14 cellular contexts compared by ENCODE assay signal in genomic region chr4:153763404-153763803, GRCh38. TPM values are rescaled to one million over a fixed set of nuclear protein-coding genes. Genes with fewer than 3 reads are reported as not detected.
A peak's percentile ranks its signal among the peaks of the same experiment; 100 is the strongest.
DNase-seq lines count a peak whose midpoint lies in the region; FAIRE-seq and TF ChIP-seq lines count a peak whose summit lies in the region.
"Had no signal": no experiment of that assay in that cellular context is flagged by ENCODE, and none has a peak within 500 bp of the region (broad histone marks: within the 10 kb centered on the region; RNA-seq: fewer than 3 reads in every experiment).

No MANE protein-coding gene starts in this region.

- H4K5ac ChIP-seq in H1 (ENCODE audit: insufficient read length, low read depth, low read length): no peak overlapping the region

- H2BK12ac ChIP-seq in H1 (ENCODE audit: low read depth, low read length): no peak overlapping the region

- H3K4me1 ChIP-seq in H1 (replicated peaks in 1 of 4; ENCODE audit: control insufficient read depth in 3 of 4, insufficient read depth in 4 of 4, low read length in 3 of 4) (peaks cover 1 to 14% (median 12%) of the 10 kb centered on the region in 4 experiments; a peak in 6 of 7 replicates), smooth muscle cell (ENCODE audit: low read depth) (peaks cover 27% of the 10 kb centered on the region), Peyer's patch (peaks cover 0 to 10% (median 2%) of the 10 kb centered on the region in 4 donors)

- H3K23me2 ChIP-seq in H1 (ENCODE audit: low read depth, low read length): peaks cover 11% of the 10 kb centered on the region

- no peaks in the 10 kb centered on the region for H3K36me3 Mint-ChIP-seq in activated naive CD4-positive, alpha-beta T cell treated with anti-CD3 and anti-CD28 coated beads, Interleukin-2, amount 10 ng/mL, durations not matched to agents 7 days and 5 days

- no peak overlapping the region for H4K8ac ChIP-seq in H1 (ENCODE audit: extremely low read depth, insufficient read depth, low read length)

- peaks cover 0 to 4% (median 0%) of the 10 kb centered on the region in 4 experiments; a peak in 4 of 7 replicates for H3K27me3 ChIP-seq in H1 (replicated peaks in 1 of 4; ENCODE audit: control insufficient read depth in 3 of 4, extremely low read depth in 1 of 4, insufficient read depth in 3 of 4, low read length in 3 of 4)
- H3K27me3 ChIP-seq in smooth muscle cell (ENCODE audit: low read depth): peaks cover 36% of the 10 kb centered on the region
- H3K27me3 ChIP-seq in Peyer's patch: peaks cover 0 to 7% of the 10 kb centered on the region in 2 donors

- H2BK5ac ChIP-seq in H1 (ENCODE audit: low read depth, low read length): no peak overlapping the region

- TF ChIP-seq RAD21 in H1 (IDR thresholded peaks at IDR 0.05 in 1 of 2, conservative IDR thresholded peaks at IDR 0.05 in 1 of 2; ENCODE audit: low read depth in 2 of 2, low read length in 2 of 2): peak; percentile 73 to 76

- H3K9ac ChIP-seq in H1 (replicated peaks in 1 of 4; ENCODE audit: extremely low read depth in 1 of 4, low read depth in 3 of 4, low read length in 3 of 4) (no peak overlapping the region), smooth muscle cell (ENCODE audit: low read depth) (no peak overlapping the region)
- H3K9ac ChIP-seq: BLaER1 treated with 17β-estradiol and CSF1 and Interleukin-3, amounts not matched to agents 10 nM and 100 nM had no signal

- no peak overlapping the region for H4K91ac ChIP-seq in H1 (replicated peaks; ENCODE audit: insufficient read length, low read length)

- TF ChIP-seq CTCF in H1 (IDR thresholded peaks at IDR 0.05; ENCODE audit: control extremely low read depth in 1 of 3, insufficient read depth in 1 of 3, low read depth in 1 of 3, low read length in 3 of 3) (peak; percentile 18 to 75 (median 70)), smooth muscle cell (IDR thresholded peaks at IDR 0.05; ENCODE audit: borderline replicate concordance, insufficient read depth, poor library complexity, severe bottlenecking) (peak; percentile 6), Peyer's patch (IDR thresholded peaks at IDR 0.05) (no peak)

- no peak for TF ChIP-seq POLR2A in H1 (IDR thresholded peaks at IDR 0.05; ENCODE audit: control extremely low read depth in 1 of 2, low read depth in 2 of 2, low read length in 2 of 2)
- TF ChIP-seq POLR2A in Peyer's patch (IDR thresholded peaks at IDR 0.05): no peak

- no peak overlapping the region for H3K4me3 Mint-ChIP-seq in activated naive CD4-positive, alpha-beta T cell treated with anti-CD3 and anti-CD28 coated beads, Interleukin-2, amount 10 ng/mL, durations not matched to agents 7 days and 5 days
- H3K4me3 Mint-ChIP-seq: dendritic cell treated with granulocyte-macrophage colony-stimulating factor and Interleukin-4, amounts not matched to agents 40 ng/mL and 50 ng/mL, for 4 days; stimulated activated naive CD8-positive, alpha-beta T cell treated with anti-CD3 and anti-CD28 coated beads, Interleukin-15, Interleukin-2, amounts not matched to agents 100 ng/mL and 50 ng/mL, for 24 hours had no signal

- H3F3A ChIP-seq in smooth muscle cell (ENCODE audit: low read depth): no peaks in the 10 kb centered on the region

- H2AK5ac ChIP-seq in H1 (ENCODE audit: low read depth, low read length): no peak overlapping the region

- H3K14ac ChIP-seq in H1 (ENCODE audit: insufficient read length): no peak overlapping the region

- no peak overlapping the region for H3K18ac ChIP-seq in H1 (ENCODE audit: extremely low read depth, low read length)

- peak; percentile 82 for FAIRE-seq in H1 (lab: Jason Lieb, UNC)
- FAIRE-seq in HTR-8/SVneo (lab: Jason Lieb, UNC): no peak

- H3K27me3 Mint-ChIP-seq in activated naive CD4-positive, alpha-beta T cell treated with anti-CD3 and anti-CD28 coated beads, Interleukin-2, amount 10 ng/mL, durations not matched to agents 7 days and 5 days: peaks cover 35% of the 10 kb centered on the region

- no peak overlapping the region for H3K27ac Mint-ChIP-seq in activated naive CD4-positive, alpha-beta T cell treated with anti-CD3 and anti-CD28 coated beads, Interleukin-2, amount 10 ng/mL, durations not matched to agents 7 days and 5 days
- H3K27ac Mint-ChIP-seq: dendritic cell treated with granulocyte-macrophage colony-stimulating factor and Interleukin-4, amounts not matched to agents 40 ng/mL and 50 ng/mL, for 4 days; naive B cell; stimulated activated naive CD8-positive, alpha-beta T cell treated with anti-CD3 and anti-CD28 coated beads, Interleukin-15, Interleukin-2, amounts not matched to agents 100 ng/mL and 50 ng/mL, for 24 hours had no signal

- H3K79me2 ChIP-seq in H1 (ENCODE audit: control insufficient read depth in 1 of 2, insufficient read depth in 2 of 2, low read length in 2 of 2) (no peaks in the 10 kb centered on the region), smooth muscle cell (ENCODE audit: low read depth) (no peaks in the 10 kb centered on the region)

- H3K23ac ChIP-seq in H1 (ENCODE audit: insufficient read length): no peak overlapping the region

- H3K9me3 Mint-ChIP-seq in activated naive CD4-positive, alpha-beta T cell treated with anti-CD3 and anti-CD28 coated beads, Interleukin-2, amount 10 ng/mL, durations not matched to agents 7 days and 5 days: no peaks in the 10 kb centered on the region
- H3K9me3 Mint-ChIP-seq: dendritic cell treated with granulocyte-macrophage colony-stimulating factor and Interleukin-4, amounts not matched to agents 40 ng/mL and 50 ng/mL, for 4 days had no signal

- H3K27ac ChIP-seq in H1 (ENCODE audit: low read depth, low read length): no peak overlapping the region
- no peak overlapping the region for H3K27ac ChIP-seq in smooth muscle cell (ENCODE audit: low read depth)
- no peak overlapping the region for H3K27ac ChIP-seq in Peyer's patch
- H3K27ac ChIP-seq: BLaER1 treated with 17β-estradiol and CSF1 and Interleukin-3, amounts not matched to agents 10 nM and 100 nM had no signal

- H4K20me1 ChIP-seq in H1 (replicated peaks in 1 of 2; ENCODE audit: control insufficient read depth in 1 of 2, insufficient read depth in 2 of 2, low read length in 2 of 2): peaks cover 0 to 1% of the 10 kb centered on the region in 2 experiments
- H4K20me1 ChIP-seq in smooth muscle cell (ENCODE audit: low read depth): no peaks in the 10 kb centered on the region
- H4K20me1 ChIP-seq: BLaER1 treated with 17β-estradiol and CSF1 and Interleukin-3, amounts not matched to agents 10 nM and 100 nM had no signal

- POLR2A ChIA-PET in H1 (lab: Charles Lee; ENCODE audit: partially characterized antibody): interaction anchor here (1.9 to 2.1 kb wide), 2 partner anchors 20 to 27 kb away, joined by 10 to 13 read pairs; no protein-coding TSS in a partner anchor

- H2BK120ac ChIP-seq in H1 (replicated peaks; ENCODE audit: low read depth, low read length): no peak overlapping the region

- H3K36me3 ChIP-seq in H1 (ENCODE audit: control insufficient read depth in 2 of 4, insufficient read depth in 4 of 4, low read length in 3 of 4): no peaks in the 10 kb centered on the region
- H3K36me3 ChIP-seq in smooth muscle cell (ENCODE audit: low read depth): no peaks in the 10 kb centered on the region
- no peaks in the 10 kb centered on the region for H3K36me3 ChIP-seq in Peyer's patch
- H3K36me3 ChIP-seq: BLaER1 treated with 17β-estradiol and CSF1 and Interleukin-3, amounts not matched to agents 10 nM and 100 nM had no signal

- CTCF ChIA-PET in activated naive CD4-positive, alpha-beta T cell treated with anti-CD3 and anti-CD28 coated beads, Interleukin-2, amount 10 ng/mL, durations not matched to agents 7 days and 5 days (lab: Charles Lee): interaction anchor here (0.8 to 2.4 kb wide), 3 partner anchors 13 to 119 kb away, joined by 3 to 11 read pairs (median 4); no protein-coding TSS in a partner anchor
- CTCF ChIA-PET in H1 (lab: Charles Lee; ENCODE audit: partially characterized antibody): interaction anchor here (0.8 to 3.8 kb wide), 16 partner anchors 11 to 685 kb away, joined by 3 to 17 read pairs (median 5); partner anchors contain the start of gene TLR2

- TF ChIP-seq EP300 in H1 (IDR thresholded peaks at IDR 0.05; ENCODE audit: borderline replicate concordance in 1 of 2, low read depth in 2 of 2, low read length in 2 of 2): no peak

- H2AFZ ChIP-seq in H1 (ENCODE audit: low read length) (no peak overlapping the region), smooth muscle cell (ENCODE audit: low read depth) (no peak overlapping the region)

- 78% methylated on average over 1 of the region's 1 CpG; no CpG with 5 or more reads in 1 of the 2 experiments for WGBS in H1 (ENCODE audit: extremely low coverage in 1 of 2, insufficient coverage in 1 of 2, insufficient read length in 1 of 2, insufficient replicate concordance in 2 of 2, low coverage in 1 of 2, low lambda C conversion rate in 2 of 2, missing lambda C conversion rate in 1 of 2), 2 experiments
- 100% methylated on average over 1 of the region's 1 CpG for WGBS in smooth muscle cell (ENCODE audit: low lambda C conversion rate)

- no peaks in the 10 kb centered on the region for H3K9me3 ChIP-seq in H1 (ENCODE audit: insufficient read depth in 2 of 2, low read depth in 1 of 2, low read length in 1 of 2)
- H3K9me3 ChIP-seq in smooth muscle cell (replicated peaks; ENCODE audit: low read depth): no peaks in the 10 kb centered on the region
- H3K9me3 ChIP-seq in Peyer's patch: no peaks in the 10 kb centered on the region

- H3K4me1 Mint-ChIP-seq in activated naive CD4-positive, alpha-beta T cell treated with anti-CD3 and anti-CD28 coated beads, Interleukin-2, amount 10 ng/mL, durations not matched to agents 7 days and 5 days: peaks cover 4% of the 10 kb centered on the region

- no peaks in the 10 kb centered on the region; the same call in 1 of the 2 replicates for H3K79me1 ChIP-seq in H1 (ENCODE audit: low read depth, low read length)

- no peak overlapping the region for H3K4me3 ChIP-seq in H1 (ENCODE audit: extremely low read depth in 1 of 4, insufficient read depth in 2 of 4, low read depth in 3 of 4, low read length in 4 of 4)
- no peak overlapping the region for H3K4me3 ChIP-seq in smooth muscle cell
- H3K4me3 ChIP-seq in Peyer's patch: no peak overlapping the region
- H3K4me3 ChIP-seq: BLaER1 treated with 17β-estradiol and CSF1 and Interleukin-3, amounts not matched to agents 10 nM and 100 nM had no signal

- H2BK20ac ChIP-seq in H1 (ENCODE audit: low read length): no peak overlapping the region

- no peak overlapping the region for H2BK15ac ChIP-seq in H1 (ENCODE audit: low read length)

- DNase-seq in activated naive CD4-positive, alpha-beta T cell treated with anti-CD3 and anti-CD28 coated beads, Interleukin-2, amount 10 ng/mL, durations not matched to agents 7 days and 5 days: peak; percentile 32
- DNase-seq in activated naive CD4-positive, alpha-beta T cell treated with anti-CD3 and anti-CD28 coated beads, Interleukin-2, amount 50 U/mL, for 16 hours: no peak
- peak; percentile 4 for DNase-seq in NCI-H69 (lab: John Stamatoyannopoulos, UW)
- peak in 1 of 2 experiments; percentile 66 for DNase-seq in H1 (ENCODE audit: low read depth in 1 of 2, low spot score in 2 of 2)
- DNase-seq in smooth muscle cell (lab: John Stamatoyannopoulos, UW; ENCODE audit: unreplicated experiment): no peak
- DNase-seq in HTR-8/SVneo (ENCODE audit: insufficient read length, low spot score): no peak
- DNase-seq in Peyer's patch: no peak
- DNase-seq in effector CD8-positive, alpha-beta T cell (lab: John Stamatoyannopoulos, UW): no peak
- DNase-seq: activated gamma-delta T cell, KG1, naive B cell had no signal

- H3K4ac ChIP-seq in H1 (replicated peaks; ENCODE audit: insufficient read length, low read depth, low read length): no peak overlapping the region

- no peak overlapping the region for H3K56ac ChIP-seq in H1 (replicated peaks; ENCODE audit: insufficient read length, low read depth, low read length)

- no peak overlapping the region for H3K4me2 ChIP-seq in H1 (ENCODE audit: insufficient read depth in 1 of 2, low read depth in 2 of 2, low read length in 2 of 2)
- no peak overlapping the region for H3K4me2 ChIP-seq in smooth muscle cell
- H3K4me2 ChIP-seq: BLaER1 treated with 17β-estradiol and CSF1 and Interleukin-3, amounts not matched to agents 10 nM and 100 nM had no signal

RNA-seq across cellular contexts. Expression of gene RNF175, which starts 3.6 kb away (rescaled TPM):
- 7.3 and 7.9 TPM in 2 replicates for total RNA-seq in H1 (2021; fragmentation: NEBNext Ultra II Directional; extraction: Animal tissue kit (Norgen Biotek cat#: 25700))
- polyA plus RNA-seq in H1 (2011; rRNA removed) (4.7 and 9.8 TPM in 2 replicates), smooth muscle cell (0.64 and 0.87 TPM in 2 replicates)
- polyA plus RNA-seq in H1 (2011; cell fraction: cytosol; rRNA removed): 7.9 TPM
- polyA plus RNA-seq in H1 (2011; cell fraction: nucleus; rRNA removed): 8.2 TPM
- polyA plus RNA-seq in H1 (2012, experiment 1 of 2): 7.0 to 11.4 TPM (median 7.5 TPM) in 4 replicates
- 3.4 TPM for polyA plus RNA-seq in H1 (2012, experiment 2 of 2)
- polyA plus RNA-seq in H1 (2013, experiment 1 of 2): 5.1 TPM
- polyA plus RNA-seq in H1 (2013, experiment 2 of 2): 4.8 TPM
- 17.9 and 20.3 TPM in 2 replicates for polyA minus RNA-seq in H1 (2011; rRNA and poly(A)+ RNA removed)
- polyA minus RNA-seq in H1 (2011; cell fraction: cytosol; rRNA and poly(A)+ RNA removed): 7.5 TPM
- polyA minus RNA-seq in H1 (2011; cell fraction: nucleus; rRNA and poly(A)+ RNA removed): 29.8 TPM
- total RNA-seq in smooth muscle cell (0.27 TPM in 1 of 2 replicates, not detected in the other), Peyer's patch (not detected)

RNA-seq across cellular contexts. Expression of gene SFRP2, which starts 25.5 kb away (rescaled TPM):
- total RNA-seq in H1 (2021; fragmentation: NEBNext Ultra II Directional; extraction: Animal tissue kit (Norgen Biotek cat#: 25700)): 342 and 354 TPM in 2 replicates
- polyA plus RNA-seq in H1 (2011; rRNA removed): 108 and 177 TPM in 2 replicates
- polyA plus RNA-seq in H1 (2011; cell fraction: cytosol; rRNA removed): 73.3 TPM
- polyA plus RNA-seq in H1 (2011; cell fraction: nucleus; rRNA removed): 124 TPM
- 338 to 388 TPM (median 363 TPM) in 4 replicates for polyA plus RNA-seq in H1 (2012, experiment 1 of 2)
- 372 TPM for polyA plus RNA-seq in H1 (2012, experiment 2 of 2)
- polyA plus RNA-seq in H1 (2013, experiment 1 of 2): 748 TPM
- polyA plus RNA-seq in H1 (2013, experiment 2 of 2): 812 TPM
- 54.6 and 56.4 TPM in 2 replicates for polyA minus RNA-seq in H1 (2011; rRNA and poly(A)+ RNA removed)
- 119 TPM for polyA minus RNA-seq in H1 (2011; cell fraction: cytosol; rRNA and poly(A)+ RNA removed)
- polyA minus RNA-seq in H1 (2011; cell fraction: nucleus; rRNA and poly(A)+ RNA removed): 63.1 TPM
- total RNA-seq in smooth muscle cell: 0.67 and 1.3 TPM in 2 replicates
- polyA plus RNA-seq in smooth muscle cell: 0.49 and 0.76 TPM in 2 replicates
- total RNA-seq in Peyer's patch: 10 to 100 TPM in 3 of 4 donors, 1 to 10 TPM in 1; 7.2 to 20.3 (median 18.7) TPM

Comparison
In these comparisons a context has a peak if more than half of its experiments do, and no peak if none do; other contexts are left out.
1. DNase-seq: peak in activated naive CD4-positive, alpha-beta T cell treated with anti-CD3 and anti-CD28 coated beads, Interleukin-2, amount 10 ng/mL, durations not matched to agents 7 days and 5 days (single experiment) and NCI-H69 (single experiment); none in activated naive CD4-positive, alpha-beta T cell treated with anti-CD3 and anti-CD28 coated beads, Interleukin-2, amount 50 U/mL, for 16 hours (single experiment), smooth muscle cell (single experiment), HTR-8/SVneo (single experiment), Peyer's patch (0 of 3) and effector CD8-positive, alpha-beta T cell (single experiment).
2. CTCF ChIP-seq: peak in H1 (3 of 3) and smooth muscle cell (single experiment); none in Peyer's patch (0 of 6).
3. RNA of gene SFRP2, which starts 25.5 kb away (total RNA-seq): 342 to 354 TPM in H1; 7.2 to 20.3 TPM in Peyer's patch and 0.67 to 1.3 TPM in smooth muscle cell; every median in the first group is over 10 times any median in the second.